Comparison of ENCODE assay signal across 9 cellular contexts in the genomic region with DNA sequence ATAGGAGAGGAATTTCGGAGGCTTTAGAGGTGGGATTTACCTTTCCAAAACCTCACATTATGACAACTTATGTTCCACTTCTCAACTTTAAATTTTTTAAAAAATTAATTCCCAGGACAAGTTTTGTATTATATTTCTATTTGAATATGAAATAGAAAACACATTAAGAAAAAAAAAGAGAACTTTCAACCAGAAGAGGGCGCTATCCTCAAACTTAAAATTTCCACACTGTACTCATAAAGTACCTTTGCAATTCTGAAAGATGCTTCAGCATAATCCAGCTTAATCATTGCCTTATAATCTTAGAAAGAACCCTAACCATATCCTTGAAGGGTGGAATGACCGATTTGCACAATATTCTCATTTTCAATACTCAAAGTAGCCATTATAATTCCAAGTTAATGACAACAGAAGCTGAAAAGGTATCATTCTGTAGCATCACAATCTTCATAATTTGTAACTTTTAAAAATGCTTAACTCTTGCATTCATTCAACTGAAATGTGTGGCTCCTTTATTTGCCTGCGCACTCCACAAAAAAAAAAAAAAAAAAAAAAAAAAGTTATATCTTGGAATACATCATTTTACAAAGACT.
DNase-seq lines count a peak whose midpoint lies in the region; ATAC-seq and TF ChIP-seq lines count a peak whose summit lies in the region.
"Had no signal": no experiment of that assay in that cellular context is flagged by ENCODE, and none has a peak within 500 bp of the region (broad histone marks: within the 10 kb centered on the region; RNA-seq: fewer than 3 reads in every experiment).

No MANE protein-coding gene starts in this region.

- peak; percentile 32 for DNase-seq in D341Med (ENCODE audit: low spot score)
- peak; percentile 14 for DNase-seq in KG1 (lab: John Stamatoyannopoulos, UW)
- DNase-seq in astrocyte of the spinal cord (ENCODE audit: low read depth, low spot score) = peak; percentile 68
- DNase-seq in mesothelial cell of epicardium (ENCODE audit: low spot score in 2 of 2, unreplicated experiment in 2 of 2) = no peak
- no peak for DNase-seq in amygdala (lab: John Stamatoyannopoulos, UW)
- DNase-seq in germinal center (ENCODE audit: low spot score) = no peak
- DNase-seq in stimulated activated CD4-positive, alpha-beta T cell treated with anti-CD3 and anti-CD28 coated beads, Interleukin-2, amount 100 ng/mL, for 24 hours = no peak
- DNase-seq: stimulated activated naive B cell treated with anti-CD40 and anti-IgM and Interleukin-4, amounts not matched to agents 10 μg/mL and 1 μg/mL and 100 μg/mL, for 72 hours had no signal

- H3K27me3 Mint-ChIP-seq in mesothelial cell of epicardium (ENCODE audit: low read depth) = peaks cover 2% of the 10 kb centered on the region

- ATAC-seq in GM21825 (IDR thresholded peaks at IDR 0.05; ENCODE audit: unreplicated experiment) = no peak

- peak; percentile 15 for TF ChIP-seq CTCF in astrocyte of the spinal cord (IDR thresholded peaks at IDR 0.05; ENCODE audit: low read depth, low read length)
- TF ChIP-seq CTCF in mesothelial cell of epicardium (IDR thresholded peaks at IDR 0.05; ENCODE audit: unreplicated experiment) = peak; percentile 95

- no peak overlapping the region for H3K27ac Mint-ChIP-seq in mesothelial cell of epicardium
- H3K27ac Mint-ChIP-seq: stimulated activated naive B cell treated with anti-CD40 and anti-IgM and Interleukin-4, amounts not matched to agents 10 μg/mL and 1 μg/mL and 100 μg/mL, for 72 hours had no signal

- no peak overlapping the region for H3K4me3 Mint-ChIP-seq in mesothelial cell of epicardium
- H3K4me3 Mint-ChIP-seq: stimulated activated naive B cell treated with anti-CD40 and anti-IgM and Interleukin-4, amounts not matched to agents 10 μg/mL and 1 μg/mL and 100 μg/mL, for 72 hours had no signal

- no peaks in the 10 kb centered on the region for H3K36me3 Mint-ChIP-seq in mesothelial cell of epicardium
- H3K36me3 Mint-ChIP-seq: stimulated activated naive B cell treated with anti-CD40 and anti-IgM and Interleukin-4, amounts not matched to agents 10 μg/mL and 1 μg/mL and 100 μg/mL, for 72 hours had no signal

- H3K4me3 ChIP-seq in astrocyte of the spinal cord (ENCODE audit: low read depth, low read length) = no peak overlapping the region

- no peaks in the 10 kb centered on the region for H3K4me1 Mint-ChIP-seq in mesothelial cell of epicardium
- H3K4me1 Mint-ChIP-seq: stimulated activated naive B cell treated with anti-CD40 and anti-IgM and Interleukin-4, amounts not matched to agents 10 μg/mL and 1 μg/mL and 100 μg/mL, for 72 hours had no signal

- in situ Hi-C loops in astrocyte of the spinal cord (cut with HindIII; ENCODE audit: low sequenced_read_pairs) = no loop called here

- H3K9me3 Mint-ChIP-seq in mesothelial cell of epicardium = no peaks in the 10 kb centered on the region

Comparison
In these comparisons a context has a peak if more than half of its experiments do, and no peak if none do; other contexts are left out.
1. DNase-seq: peak in D341Med (single experiment), KG1 (single experiment) and astrocyte of the spinal cord (single experiment); none in mesothelial cell of epicardium (0 of 2), amygdala (0 of 56), germinal center (single experiment) and stimulated activated CD4-positive, alpha-beta T cell treated with anti-CD3 and anti-CD28 coated beads, Interleukin-2, amount 100 ng/mL, for 24 hours (0 of 2).